Comparison of ENCODE assay signal across 1 cellular context in genomic region chr11:31369348-31370329, GRCh38.
TF ChIP-seq lines count a peak whose summit lies in the region.

A gene with protein sequence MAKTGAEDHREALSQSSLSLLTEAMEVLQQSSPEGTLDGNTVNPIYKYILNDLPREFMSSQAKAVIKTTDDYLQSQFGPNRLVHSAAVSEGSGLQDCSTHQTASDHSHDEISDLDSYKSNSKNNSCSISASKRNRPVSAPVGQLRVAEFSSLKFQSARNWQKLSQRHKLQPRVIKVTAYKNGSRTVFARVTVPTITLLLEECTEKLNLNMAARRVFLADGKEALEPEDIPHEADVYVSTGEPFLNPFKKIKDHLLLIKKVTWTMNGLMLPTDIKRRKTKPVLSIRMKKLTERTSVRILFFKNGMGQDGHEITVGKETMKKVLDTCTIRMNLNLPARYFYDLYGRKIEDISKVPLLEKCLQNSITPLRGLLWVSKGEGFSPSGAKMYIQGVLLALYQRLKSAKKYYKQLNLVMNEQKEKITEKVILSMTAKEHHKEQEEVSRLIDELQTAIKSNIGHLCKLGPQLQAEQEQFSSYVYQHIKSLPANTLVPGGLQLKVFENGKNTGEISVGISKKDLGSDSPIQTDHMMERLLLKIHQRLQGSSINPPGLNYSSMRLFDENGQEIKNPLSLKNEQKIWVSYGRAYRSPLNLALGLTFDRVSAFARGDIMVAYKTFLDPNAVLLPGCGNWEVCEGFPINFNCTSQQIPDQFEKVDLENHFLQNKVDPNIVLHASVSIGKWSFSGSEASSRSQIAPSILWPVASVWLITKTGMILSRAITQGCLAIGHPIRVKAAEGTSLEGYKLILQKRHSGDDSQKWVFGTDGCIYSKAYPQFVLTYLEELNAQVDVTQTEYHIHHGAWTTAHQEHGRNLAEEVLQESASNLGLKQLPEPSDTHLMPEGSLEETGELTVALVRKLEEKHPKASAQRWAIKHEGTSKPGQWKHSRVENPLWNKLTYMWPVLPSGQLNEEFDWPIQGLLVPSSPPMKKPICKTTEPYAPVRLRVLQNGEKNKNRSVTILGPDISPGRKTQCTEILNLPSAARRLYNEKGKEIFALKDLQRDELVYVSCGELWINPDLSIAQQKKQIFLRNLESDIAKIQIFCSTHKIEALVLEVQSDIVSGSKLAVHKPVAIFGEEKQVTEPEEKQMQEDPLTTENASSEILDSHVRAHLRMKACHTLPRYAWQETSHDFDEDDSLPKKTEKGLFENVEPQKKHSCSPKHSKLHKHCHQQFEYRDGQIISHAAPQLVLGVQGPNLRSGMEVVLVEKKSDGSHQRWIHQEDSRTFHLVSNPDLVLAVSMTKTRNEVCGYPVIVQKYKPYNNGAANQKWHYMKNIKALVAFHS (N-terminal part only) (minus strand): TSS chr11:31369739. CDS start chr11:31328280, 41,459 bp downstream.
DNAJC24 (plus strand) TSS chr11:31369860; CDS start chr11:31370749, 889 bp downstream.

TF ChIP-seq in HepG2, 621 proteins besides CTCF, POLR2A, EP300 and RAD21 (continued from another document and continues in another):
- TF ChIP-seq PRDM15 (CRISPR knock-in tag; IDR thresholded peaks at IDR 0.05) (no peak), MAFG (CRISPR knock-in tag; IDR thresholded peaks at IDR 0.05) (no peak), ISL2 (CRISPR knock-in tag; IDR thresholded peaks at IDR 0.05) (peak; percentile 25; the same call in 1 of the 2 replicates), ZNF121 (CRISPR knock-in tag; IDR thresholded peaks at IDR 0.05) (no peak), ZNF605 (CRISPR knock-in tag; IDR thresholded peaks at IDR 0.05) (peak; percentile 43; the same call in 1 of the 2 replicates), MAF1 (CRISPR knock-in tag; IDR thresholded peaks at IDR 0.05; ENCODE audit: borderline replicate concordance) (no peak), MBNL3 (CRISPR knock-in tag; conservative IDR thresholded peaks at IDR 0.05) (no peak), ZBTB38 (CRISPR knock-in tag; IDR thresholded peaks at IDR 0.05) (peak; percentile 38; the same call in 1 of the 2 replicates), ZC3H4 (CRISPR knock-in tag; IDR thresholded peaks at IDR 0.05; ENCODE audit: borderline replicate concordance) (no peak), HNRNPK (IDR thresholded peaks at IDR 0.05; ENCODE audit: low read depth, low read length, poor library complexity, severe bottlenecking) (no peak), DR1 (CRISPR knock-in tag; IDR thresholded peaks at IDR 0.05) (no peak; the same call in 1 of the 2 replicates), CEBPZ (IDR thresholded peaks at IDR 0.05; ENCODE audit: low read length) (no peak), ZNF264 (CRISPR knock-in tag; IDR thresholded peaks at IDR 0.05) (peak; percentile 40; the same call in 1 of the 2 replicates), ZNF274 (CRISPR knock-in tag; IDR thresholded peaks at IDR 0.05) (0 out of 2 replicates have a peak, but pooled peaks have one; percentile 32), ZNF770 (CRISPR knock-in tag; IDR thresholded peaks at IDR 0.05) (0 out of 2 replicates have a peak, but pooled peaks have one; percentile 16), ZNF33B (CRISPR knock-in tag; IDR thresholded peaks at IDR 0.05) (no peak), HNRNPLL (IDR thresholded peaks at IDR 0.05; ENCODE audit: low read depth, low read length, poor library complexity, severe bottlenecking) (peak; percentile 82), PPARG (CRISPR knock-in tag; conservative IDR thresholded peaks at IDR 0.05) (no peak), IRX3 (CRISPR knock-in tag; IDR thresholded peaks at IDR 0.05; ENCODE audit: borderline replicate concordance, low read depth) (no peak), NFE2L1 (CRISPR knock-in tag; IDR thresholded peaks at IDR 0.05; ENCODE audit: borderline replicate concordance) (no peak), REPIN1 (CRISPR knock-in tag; IDR thresholded peaks at IDR 0.05; ENCODE audit: borderline replicate concordance, low read depth) (no peak), ZNF101 (CRISPR knock-in tag; IDR thresholded peaks at IDR 0.05; ENCODE audit: borderline replicate concordance, low read depth) (no peak), ZNF205 (CRISPR knock-in tag; IDR thresholded peaks at IDR 0.05) (0 out of 2 replicates have a peak, but pooled peaks have one; percentile 54), ASH2L (IDR thresholded peaks at IDR 0.05; ENCODE audit: insufficient read length, low read depth, low read length) (peak; percentile 94), ZNF362 (CRISPR knock-in tag; IDR thresholded peaks at IDR 0.05; ENCODE audit: borderline replicate concordance) (0 out of 2 replicates have a peak, but pooled peaks have one; percentile 15), SETDB1 (CRISPR knock-in tag; IDR thresholded peaks at IDR 0.05; ENCODE audit: borderline replicate concordance) (no peak; the same call in 1 of the 2 replicates), ONECUT2 (CRISPR knock-in tag; IDR thresholded peaks at IDR 0.05) (no peak), ZBTB42 (CRISPR knock-in tag; IDR thresholded peaks at IDR 0.05) (0 out of 2 replicates have a peak, but pooled peaks have one; percentile 69), MTA3 (CRISPR knock-in tag; IDR thresholded peaks at IDR 0.05) (no peak), HNRNPL (IDR thresholded peaks at IDR 0.05; ENCODE audit: low read depth, low read length) (no peak), ELF4 (CRISPR knock-in tag; IDR thresholded peaks at IDR 0.05; ENCODE audit: borderline replicate concordance) (peak; percentile 57; the same call in 1 of the 2 replicates), RAD51 (IDR thresholded peaks at IDR 0.05; ENCODE audit: borderline replicate concordance) (no peak), ZNF460 (CRISPR knock-in tag; IDR thresholded peaks at IDR 0.05; ENCODE audit: borderline replicate concordance) (no peak)
- TF ChIP-seq, protein P1, sequence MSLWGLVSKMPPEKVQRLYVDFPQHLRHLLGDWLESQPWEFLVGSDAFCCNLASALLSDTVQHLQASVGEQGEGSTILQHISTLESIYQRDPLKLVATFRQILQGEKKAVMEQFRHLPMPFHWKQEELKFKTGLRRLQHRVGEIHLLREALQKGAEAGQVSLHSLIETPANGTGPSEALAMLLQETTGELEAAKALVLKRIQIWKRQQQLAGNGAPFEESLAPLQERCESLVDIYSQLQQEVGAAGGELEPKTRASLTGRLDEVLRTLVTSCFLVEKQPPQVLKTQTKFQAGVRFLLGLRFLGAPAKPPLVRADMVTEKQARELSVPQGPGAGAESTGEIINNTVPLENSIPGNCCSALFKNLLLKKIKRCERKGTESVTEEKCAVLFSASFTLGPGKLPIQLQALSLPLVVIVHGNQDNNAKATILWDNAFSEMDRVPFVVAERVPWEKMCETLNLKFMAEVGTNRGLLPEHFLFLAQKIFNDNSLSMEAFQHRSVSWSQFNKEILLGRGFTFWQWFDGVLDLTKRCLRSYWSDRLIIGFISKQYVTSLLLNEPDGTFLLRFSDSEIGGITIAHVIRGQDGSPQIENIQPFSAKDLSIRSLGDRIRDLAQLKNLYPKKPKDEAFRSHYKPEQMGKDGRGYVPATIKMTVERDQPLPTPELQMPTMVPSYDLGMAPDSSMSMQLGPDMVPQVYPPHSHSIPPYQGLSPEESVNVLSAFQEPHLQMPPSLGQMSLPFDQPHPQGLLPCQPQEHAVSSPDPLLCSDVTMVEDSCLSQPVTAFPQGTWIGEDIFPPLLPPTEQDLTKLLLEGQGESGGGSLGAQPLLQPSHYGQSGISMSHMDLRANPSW (CRISPR knock-in tag; IDR thresholded peaks at IDR 0.05; ENCODE audit: borderline replicate concordance): peak; percentile 57; the same call in 1 of the 2 replicates
- TF ChIP-seq, protein P2, sequence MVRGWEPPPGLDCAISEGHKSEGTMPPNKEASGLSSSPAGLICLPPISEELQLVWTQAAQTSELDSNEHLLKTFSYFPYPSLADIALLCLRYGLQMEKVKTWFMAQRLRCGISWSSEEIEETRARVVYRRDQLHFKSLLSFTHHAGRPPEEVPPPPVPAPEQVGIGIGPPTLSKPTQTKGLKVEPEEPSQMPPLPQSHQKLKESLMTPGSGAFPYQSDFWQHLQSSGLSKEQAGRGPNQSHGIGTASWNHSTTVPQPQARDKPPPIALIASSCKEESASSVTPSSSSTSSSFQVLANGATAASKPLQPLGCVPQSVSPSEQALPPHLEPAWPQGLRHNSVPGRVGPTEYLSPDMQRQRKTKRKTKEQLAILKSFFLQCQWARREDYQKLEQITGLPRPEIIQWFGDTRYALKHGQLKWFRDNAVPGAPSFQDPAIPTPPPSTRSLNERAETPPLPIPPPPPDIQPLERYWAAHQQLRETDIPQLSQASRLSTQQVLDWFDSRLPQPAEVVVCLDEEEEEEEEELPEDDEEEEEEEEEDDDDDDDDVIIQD (CRISPR knock-in tag; IDR thresholded peaks at IDR 0.05; ENCODE audit: low read depth): peak; percentile 32; the same call in 1 of the 2 replicates
- TF ChIP-seq, protein P3, sequence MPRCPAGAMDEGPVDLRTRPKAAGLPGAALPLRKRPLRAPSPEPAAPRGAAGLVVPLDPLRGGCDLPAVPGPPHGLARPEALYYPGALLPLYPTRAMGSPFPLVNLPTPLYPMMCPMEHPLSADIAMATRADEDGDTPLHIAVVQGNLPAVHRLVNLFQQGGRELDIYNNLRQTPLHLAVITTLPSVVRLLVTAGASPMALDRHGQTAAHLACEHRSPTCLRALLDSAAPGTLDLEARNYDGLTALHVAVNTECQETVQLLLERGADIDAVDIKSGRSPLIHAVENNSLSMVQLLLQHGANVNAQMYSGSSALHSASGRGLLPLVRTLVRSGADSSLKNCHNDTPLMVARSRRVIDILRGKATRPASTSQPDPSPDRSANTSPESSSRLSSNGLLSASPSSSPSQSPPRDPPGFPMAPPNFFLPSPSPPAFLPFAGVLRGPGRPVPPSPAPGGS (CRISPR knock-in tag; IDR thresholded peaks at IDR 0.05): no peak
